26 cellular contexts compared by ENCODE assay signal in genomic region chr12:127496255-127496654, GRCh38.
DNase-seq lines count a peak whose midpoint lies in the region; TF ChIP-seq lines count a peak whose summit lies in the region.
"Had no signal": no experiment of that assay in that cellular context is flagged by ENCODE, and none has a peak within 500 bp of the region (broad histone marks: within the 10 kb centered on the region; RNA-seq: fewer than 3 reads in every experiment).

No MANE protein-coding gene starts in this region.

- intact Hi-C loops in MCF 10A (cut with micrococcal nuclease) = no loop called here

- no peaks in the 10 kb centered on the region for H3K36me3 ChIP-seq in endodermal cell (ENCODE audit: control insufficient read depth, insufficient read depth, low read length)
- H3K36me3 ChIP-seq: esophagus muscularis mucosa, gastroesophageal sphincter, neutrophil had no signal

- POLR2A ChIA-PET in MCF 10A (lab: Yijun Ruan, JAX) = no interaction called here

- H3K36me3 Mint-ChIP-seq in endodermal cell (ENCODE audit: low read depth) = no peaks in the 10 kb centered on the region
- H3K36me3 Mint-ChIP-seq in type B pancreatic cell = no peaks in the 10 kb centered on the region
- H3K36me3 Mint-ChIP-seq in MCF 10A (ENCODE audit: insufficient read depth, unreplicated experiment) = no peaks in the 10 kb centered on the region
- H3K36me3 Mint-ChIP-seq: activated naive CD8-positive, alpha-beta T cell treated with anti-CD3 and anti-CD28 coated beads for 36 hours; CD8-positive, alpha-beta memory T cell; stimulated activated naive B cell treated with anti-CD40 and anti-IgM and Interleukin-4, amounts not matched to agents 10 μg/mL and 1 μg/mL and 100 μg/mL, for 72 hours had no signal

- no peaks in the 10 kb centered on the region for H3K27me3 ChIP-seq in endodermal cell (ENCODE audit: control insufficient read depth, insufficient read depth, low read length, poor library complexity, severe bottlenecking)
- H3K27me3 ChIP-seq: esophagus muscularis mucosa, gastroesophageal sphincter, neutrophil, testis had no signal

- peak; percentile 76 for TF ChIP-seq CTCF in endodermal cell (conservative IDR thresholded peaks at IDR 0.05)
- TF ChIP-seq CTCF in type B pancreatic cell (conservative IDR thresholded peaks at IDR 0.05) = peak; percentile 37
- TF ChIP-seq CTCF in MCF 10A (IDR thresholded peaks at IDR 0.05; ENCODE audit: unreplicated experiment) = no peak

- no peak overlapping the region for H3K4me3 ChIP-seq in endodermal cell (ENCODE audit: low read length)
- H3K4me3 ChIP-seq: esophagus muscularis mucosa, gastroesophageal sphincter, lung, skin epidermis, testis had no signal

- no peak overlapping the region for H3K27ac ChIP-seq in endodermal cell (ENCODE audit: low read depth, low read length)
- H3K27ac ChIP-seq: 22Rv1, esophagus muscularis mucosa, gastroesophageal sphincter, neutrophil, skin epidermis, testis had no signal

- WGBS in endodermal cell (ENCODE audit: insufficient coverage in 1 of 2, insufficient read length in 1 of 2), 2 experiments = 81 to 100% methylated on average over 1 to 6 of the region's 6 CpGs

- H3K9me3 Mint-ChIP-seq in endodermal cell (peaks cover 5% of the 10 kb centered on the region), type B pancreatic cell (no peaks in the 10 kb centered on the region), MCF 10A (ENCODE audit: unreplicated experiment) (no peaks in the 10 kb centered on the region)
- H3K9me3 Mint-ChIP-seq: activated T-helper 1 cell treated with anti-CD3 and anti-CD28 coated beads, Interleukin-12 subunit alpha, Interleukin-12 subunit beta, Interleukin-2, Interleukin-4 antibody, amounts not matched to agents 30 ng/mL and 10 ng/mL and 1 ng/mL, durations not matched to agents 14 hours and 24 hours and 36 hours; effector memory CD8-positive, alpha-beta T cell had no signal

- BruUV-seq in MCF 10A (replicated peaks; lab: Mats Ljungman, UMichigan) = no TSS peak

- H3K4me1 ChIP-seq in endodermal cell (ENCODE audit: control insufficient read depth, insufficient read depth, low read length) = no peaks in the 10 kb centered on the region
- H3K4me1 ChIP-seq: esophagus muscularis mucosa, gastroesophageal sphincter, testis had no signal

- H3K9ac ChIP-seq in endodermal cell (ENCODE audit: extremely low read depth, low read length, poor library complexity, severe bottlenecking) = no peak overlapping the region

- CTCF ChIA-PET in MCF 10A (lab: Yijun Ruan, JAX) = no interaction called here

- no peak overlapping the region for H3K4me3 Mint-ChIP-seq in endodermal cell
- H3K4me3 Mint-ChIP-seq in type B pancreatic cell = no peak overlapping the region
- no peak overlapping the region for H3K4me3 Mint-ChIP-seq in MCF 10A (ENCODE audit: unreplicated experiment)
- H3K4me3 Mint-ChIP-seq: activated CD4-positive, alpha-beta T cell treated with anti-CD3 and anti-CD28 coated beads for 36 hours; activated naive CD8-positive, alpha-beta T cell treated with anti-CD3 and anti-CD28 coated beads for 36 hours; activated T-helper 1 cell treated with anti-CD3 and anti-CD28 coated beads, Interleukin-12 subunit alpha, Interleukin-12 subunit beta, Interleukin-2, Interleukin-4 antibody, amounts not matched to agents 30 ng/mL and 10 ng/mL and 1 ng/mL, durations not matched to agents 14 hours and 24 hours and 36 hours; CD8-positive, alpha-beta memory T cell; effector memory CD8-positive, alpha-beta T cell; stimulated activated naive B cell treated with anti-CD40 and anti-IgM and Interleukin-4, amounts not matched to agents 10 μg/mL and 1 μg/mL and 100 μg/mL, for 72 hours had no signal

- DNase-seq in DMS153 (lab: John Stamatoyannopoulos, UW) = peak; percentile 45
- DNase-seq in DMS153 treated with DMSO at 0.1 percent for 48 hours (lab: John Stamatoyannopoulos, UW; ENCODE audit: unreplicated experiment) = no peak
- peak; percentile 70 for DNase-seq in NCI-H510A treated with DMSO at 0.1 percent for 48 hours (lab: John Stamatoyannopoulos, UW)
- peak; percentile 84 for DNase-seq in endodermal cell
- no peak for DNase-seq in type B pancreatic cell (ENCODE audit: extremely low spot score, unreplicated experiment)
- no peak for DNase-seq in MCF 10A (ENCODE audit: unreplicated experiment)
- no peak for DNase-seq in D341Med (ENCODE audit: low spot score)
- DNase-seq in NCI-H2029 treated with DMSO at 0.1 percent for 48 hours (lab: John Stamatoyannopoulos, UW) = no peak
- DNase-seq: activated CD4-positive, alpha-beta T cell treated with anti-CD3 and anti-CD28 coated beads for 36 hours; activated naive CD8-positive, alpha-beta T cell treated with anti-CD3 and anti-CD28 coated beads for 36 hours; CD8-positive, alpha-beta memory T cell; DND-41; effector memory CD8-positive, alpha-beta T cell; NCI-H524 treated with DMSO at 0.1 percent for 48 hours; Right ventricle myocardium superior; stimulated activated CD4-positive, alpha-beta T cell treated with anti-CD3 and anti-CD28 coated beads, Interleukin-2, amount 100 ng/mL, for 24 hours; stimulated activated naive B cell treated with anti-CD40 and anti-IgM and Interleukin-4, amounts not matched to agents 10 μg/mL and 1 μg/mL and 100 μg/mL, for 72 hours; SW 1271; testis had no signal

- peaks cover 9% of the 10 kb centered on the region for H3K9me3 ChIP-seq in endodermal cell (ENCODE audit: control insufficient read depth, low read length)
- H3K9me3 ChIP-seq: esophagus muscularis mucosa, neutrophil, testis had no signal

- H3K27me3 Mint-ChIP-seq in endodermal cell (ENCODE audit: insufficient read depth) (peaks cover 2% of the 10 kb centered on the region), type B pancreatic cell (no peaks in the 10 kb centered on the region), MCF 10A (ENCODE audit: insufficient read depth, unreplicated experiment) (no peaks in the 10 kb centered on the region)
- H3K27me3 Mint-ChIP-seq: activated CD4-positive, alpha-beta T cell treated with anti-CD3 and anti-CD28 coated beads for 36 hours; activated naive CD8-positive, alpha-beta T cell treated with anti-CD3 and anti-CD28 coated beads for 36 hours; stimulated activated naive B cell treated with anti-CD40 and anti-IgM and Interleukin-4, amounts not matched to agents 10 μg/mL and 1 μg/mL and 100 μg/mL, for 72 hours had no signal

- H3K4me1 Mint-ChIP-seq in endodermal cell (peaks cover 13% of the 10 kb centered on the region), type B pancreatic cell (ENCODE audit: unreplicated experiment) (no peaks in the 10 kb centered on the region), MCF 10A (ENCODE audit: insufficient read depth, unreplicated experiment) (no peaks in the 10 kb centered on the region)
- H3K4me1 Mint-ChIP-seq: activated CD4-positive, alpha-beta T cell treated with anti-CD3 and anti-CD28 coated beads for 36 hours; activated naive CD8-positive, alpha-beta T cell treated with anti-CD3 and anti-CD28 coated beads for 36 hours; CD8-positive, alpha-beta memory T cell; stimulated activated naive B cell treated with anti-CD40 and anti-IgM and Interleukin-4, amounts not matched to agents 10 μg/mL and 1 μg/mL and 100 μg/mL, for 72 hours had no signal

- H3K27ac Mint-ChIP-seq in endodermal cell (no peak overlapping the region), type B pancreatic cell (no peak overlapping the region), MCF 10A (ENCODE audit: low read depth, unreplicated experiment) (no peak overlapping the region)
- H3K27ac Mint-ChIP-seq: activated CD4-positive, alpha-beta T cell treated with anti-CD3 and anti-CD28 coated beads for 36 hours; activated naive CD8-positive, alpha-beta T cell treated with anti-CD3 and anti-CD28 coated beads for 36 hours; activated T-helper 1 cell treated with anti-CD3 and anti-CD28 coated beads, Interleukin-12 subunit alpha, Interleukin-12 subunit beta, Interleukin-2, Interleukin-4 antibody, amounts not matched to agents 30 ng/mL and 10 ng/mL and 1 ng/mL, durations not matched to agents 14 hours and 24 hours and 36 hours; CD8-positive, alpha-beta memory T cell; effector memory CD8-positive, alpha-beta T cell; stimulated activated naive B cell treated with anti-CD40 and anti-IgM and Interleukin-4, amounts not matched to agents 10 μg/mL and 1 μg/mL and 100 μg/mL, for 72 hours had no signal

Comparison
In these comparisons a context has a peak if more than half of its experiments do, and no peak if none do; other contexts are left out.
1. DNase-seq: peak in DMS153 (single experiment), NCI-H510A treated with DMSO at 0.1 percent for 48 hours (single experiment) and endodermal cell (single experiment); none in DMS153 treated with DMSO at 0.1 percent for 48 hours (single experiment), type B pancreatic cell (single experiment), MCF 10A (single experiment), D341Med (single experiment) and NCI-H2029 treated with DMSO at 0.1 percent for 48 hours (single experiment).